Comparison of ENCODE assay signal across 10 cellular contexts in genomic region chr2:55885129-55885943, GRCh38. TPM values are rescaled to one million over a fixed set of nuclear protein-coding genes. Genes with fewer than 3 reads are reported as not detected.
DNase-seq lines count a peak whose midpoint lies in the region; ATAC-seq, FAIRE-seq and TF ChIP-seq lines count a peak whose summit lies in the region.
"Had no signal": no experiment of that assay in that cellular context is flagged by ENCODE, and none has a peak within 500 bp of the region (broad histone marks: within the 10 kb centered on the region; RNA-seq: fewer than 3 reads in every experiment).

No MANE protein-coding gene starts in this region.

- intact Hi-C loops in psoas muscle (cut with DNase I), result no loop called here

- H3K27me3 Mint-ChIP-seq in neural progenitor cell (ENCODE audit: insufficient read depth, low read depth) (peaks cover 4% of the 10 kb centered on the region), endothelial cell (ENCODE audit: unreplicated experiment) (peaks cover 2% of the 10 kb centered on the region)

- H3K4me3 ChIP-seq in fibroblast of pulmonary artery (replicated peaks; ENCODE audit: low read depth, low read length) (no peak overlapping the region), psoas muscle (no peak overlapping the region), neural progenitor cell (no peak overlapping the region)

- peak; percentile 92 for FAIRE-seq in RCC 7860 (lab: Jason Lieb, UNC)
- FAIRE-seq: G401.6 had no signal

- no peak overlapping the region for H3K4me2 ChIP-seq in neural progenitor cell

- DNase-seq in EH (ENCODE audit: low read depth) (peak; percentile 98), RCC 7860 (ENCODE audit: low spot score) (peak; percentile 75), fibroblast of pulmonary artery (ENCODE audit: low read depth) (peak; percentile 98), psoas muscle (no peak), neural progenitor cell (ENCODE audit: low spot score) (no peak), NCI-H510A (lab: John Stamatoyannopoulos, UW) (no peak), endothelial cell (ENCODE audit: low spot score) (no peak)
- DNase-seq: activated naive CD8-positive, alpha-beta T cell treated with anti-CD3 and anti-CD28 coated beads for 36 hours had no signal

- no peaks in the 10 kb centered on the region for H3K27me3 ChIP-seq in psoas muscle (ENCODE audit: insufficient read depth in 3 of 3, low read length in 2 of 3)
- H3K27me3 ChIP-seq in neural progenitor cell, result no peaks in the 10 kb centered on the region

- H3K36me3 Mint-ChIP-seq in neural progenitor cell (no peaks in the 10 kb centered on the region), endothelial cell (ENCODE audit: low read depth, unreplicated experiment) (no peaks in the 10 kb centered on the region)
- H3K36me3 Mint-ChIP-seq: activated naive CD8-positive, alpha-beta T cell treated with anti-CD3 and anti-CD28 coated beads for 36 hours had no signal

- no peaks in the 10 kb centered on the region for H4K20me1 ChIP-seq in neural progenitor cell (ENCODE audit: low read depth)

- peak; percentile 4 for TF ChIP-seq CTCF in fibroblast of pulmonary artery (IDR thresholded peaks at IDR 0.05; ENCODE audit: low read length, missing control alignments)
- no peak for TF ChIP-seq CTCF in psoas muscle (IDR thresholded peaks at IDR 0.05)
- no peak for TF ChIP-seq CTCF in neural progenitor cell (IDR thresholded peaks at IDR 0.05)
- TF ChIP-seq CTCF in endothelial cell (IDR thresholded peaks at IDR 0.05; ENCODE audit: unreplicated experiment), result no peak

- H3K9ac ChIP-seq in neural progenitor cell, result no peak overlapping the region

- H2AFZ ChIP-seq in neural progenitor cell (replicated peaks), result no peak overlapping the region

- H3K4me1 Mint-ChIP-seq in neural progenitor cell (peaks cover 6% of the 10 kb centered on the region), endothelial cell (ENCODE audit: unreplicated experiment) (peaks cover 4% of the 10 kb centered on the region)
- H3K4me1 Mint-ChIP-seq: activated naive CD8-positive, alpha-beta T cell treated with anti-CD3 and anti-CD28 coated beads for 36 hours had no signal

- no peaks in the 10 kb centered on the region for H3K79me2 ChIP-seq in neural progenitor cell (ENCODE audit: low read depth)

- WGBS in psoas muscle, 3 donors, result 67 to 76% (median 69%) methylated on average over 11 of the region's 11 CpGs

- H3K27ac Mint-ChIP-seq in neural progenitor cell (no peak overlapping the region), endothelial cell (ENCODE audit: unreplicated experiment) (no peak overlapping the region)
- H3K27ac Mint-ChIP-seq: activated naive CD8-positive, alpha-beta T cell treated with anti-CD3 and anti-CD28 coated beads for 36 hours had no signal

- no peaks in the 10 kb centered on the region for H3K4me1 ChIP-seq in psoas muscle
- H3K4me1 ChIP-seq in neural progenitor cell, result peaks cover 10% of the 10 kb centered on the region

- H3K4me3 Mint-ChIP-seq in neural progenitor cell (no peak overlapping the region), endothelial cell (ENCODE audit: unreplicated experiment) (no peak overlapping the region)
- H3K4me3 Mint-ChIP-seq: activated naive CD8-positive, alpha-beta T cell treated with anti-CD3 and anti-CD28 coated beads for 36 hours had no signal

- no peaks in the 10 kb centered on the region for H3K36me3 ChIP-seq in psoas muscle (ENCODE audit: insufficient read depth in 1 of 2, low read depth in 1 of 2)
- no peaks in the 10 kb centered on the region for H3K36me3 ChIP-seq in neural progenitor cell

- H3K9me3 ChIP-seq in psoas muscle, result no peaks in the 10 kb centered on the region
- no peaks in the 10 kb centered on the region for H3K9me3 ChIP-seq in neural progenitor cell (ENCODE audit: low read depth)

- H3K27ac ChIP-seq in psoas muscle, result no peak overlapping the region
- no peak overlapping the region for H3K27ac ChIP-seq in neural progenitor cell

- peak; percentile 34 to 71 (median 53) for ATAC-seq in psoas muscle
- no peak for ATAC-seq in HG03469 (IDR thresholded peaks at IDR 0.05; ENCODE audit: unreplicated experiment)

- no peaks in the 10 kb centered on the region for H3K9me3 Mint-ChIP-seq in neural progenitor cell
- no peaks in the 10 kb centered on the region for H3K9me3 Mint-ChIP-seq in endothelial cell (ENCODE audit: unreplicated experiment)
- H3K9me3 Mint-ChIP-seq: activated naive CD8-positive, alpha-beta T cell treated with anti-CD3 and anti-CD28 coated beads for 36 hours had no signal

- H3F3A ChIP-seq in neural progenitor cell (ENCODE audit: low read depth), result peaks cover 7% of the 10 kb centered on the region

RNA-seq across cellular contexts. Expression of gene EFEMP1, which starts 38.2 kb away (rescaled TPM):
- total RNA-seq in psoas muscle (10 to 100 TPM; 11.2 to 20.6 (median 17.7) TPM), neural progenitor cell (ENCODE audit: low replicate concordance) (16.1 and 25.5 TPM in 2 replicates), endothelial cell (ENCODE audit: unreplicated experiment) (2.3 TPM)
- polyA plus RNA-seq in psoas muscle, result 1 to 10 TPM; 6.3 to 9.1 (median 8.5) TPM
- total RNA-seq: activated naive CD8-positive, alpha-beta T cell treated with anti-CD3 and anti-CD28 coated beads for 36 hours had no signal

Comparison
In these comparisons a context has a peak if more than half of its experiments do, and no peak if none do; other contexts are left out.
1. DNase-seq: peak in EH (single experiment), RCC 7860 (single experiment) and fibroblast of pulmonary artery (single experiment); none in psoas muscle (0 of 2), neural progenitor cell (single experiment), NCI-H510A (single experiment) and endothelial cell (single experiment).